9 cellular contexts compared by ENCODE assay signal in genomic region chr5:77843570-77844407, GRCh38.
DNase-seq lines count a peak whose midpoint lies in the region; ATAC-seq and TF ChIP-seq lines count a peak whose summit lies in the region.
"Had no signal": no experiment of that assay in that cellular context is flagged by ENCODE, and none has a peak within 500 bp of the region (broad histone marks: within the 10 kb centered on the region; RNA-seq: fewer than 3 reads in every experiment).

No MANE protein-coding gene starts in this region.

- H3K4me1 Mint-ChIP-seq in chondrocyte (ENCODE audit: low read depth): peaks cover 4% of the 10 kb centered on the region
- peaks cover 7 to 13% of the 10 kb centered on the region in 2 donors for H3K4me1 Mint-ChIP-seq in stimulated activated naive B cell treated with anti-CD40 and anti-IgM and Interleukin-4, amounts not matched to agents 10 μg/mL and 1 μg/mL and 100 μg/mL, for 72 hours

- no peak overlapping the region for H3K27ac Mint-ChIP-seq in chondrocyte (ENCODE audit: unreplicated experiment)
- H3K27ac Mint-ChIP-seq in stimulated activated naive B cell treated with anti-CD40 and anti-IgM and Interleukin-4, amounts not matched to agents 10 μg/mL and 1 μg/mL and 100 μg/mL, for 72 hours: peak overlapping the region; percentile 21

- TF ChIP-seq POLR2A in GM18505 (IDR thresholded peaks at IDR 0.05; ENCODE audit: borderline replicate concordance, extremely low read depth, insufficient read depth, insufficient read length): no peak

- H3K36me3 Mint-ChIP-seq in chondrocyte (ENCODE audit: low read depth): no peaks in the 10 kb centered on the region
- H3K36me3 Mint-ChIP-seq in stimulated activated naive B cell treated with anti-CD40 and anti-IgM and Interleukin-4, amounts not matched to agents 10 μg/mL and 1 μg/mL and 100 μg/mL, for 72 hours: no peaks in the 10 kb centered on the region

- TF ChIP-seq CTCF in chondrocyte (IDR thresholded peaks at IDR 0.05) (no peak), omental fat pad (IDR thresholded peaks at IDR 0.05) (no peak)

- peak overlapping the region; percentile 60 for H3K4me3 Mint-ChIP-seq in chondrocyte (ENCODE audit: unreplicated experiment)
- H3K4me3 Mint-ChIP-seq in stimulated activated naive B cell treated with anti-CD40 and anti-IgM and Interleukin-4, amounts not matched to agents 10 μg/mL and 1 μg/mL and 100 μg/mL, for 72 hours: peak overlapping the region; percentile 78 to 84

- peak; percentile 53 for DNase-seq in HuH-7.5 (ENCODE audit: low spot score)
- no peak for DNase-seq in chondrocyte (ENCODE audit: low spot score)
- no peak for DNase-seq in left lobe of liver (ENCODE audit: low spot score)
- DNase-seq in stimulated activated naive B cell treated with anti-CD40 and anti-IgM and Interleukin-4, amounts not matched to agents 10 μg/mL and 1 μg/mL and 100 μg/mL, for 72 hours: no peak
- no peak for DNase-seq in omental fat pad (ENCODE audit: low spot score)
- DNase-seq: NCI-H1105 had no signal

- H3K9me3 Mint-ChIP-seq in chondrocyte (ENCODE audit: low read depth): no peaks in the 10 kb centered on the region
- H3K9me3 Mint-ChIP-seq in stimulated activated naive B cell treated with anti-CD40 and anti-IgM and Interleukin-4, amounts not matched to agents 10 μg/mL and 1 μg/mL and 100 μg/mL, for 72 hours: no peaks in the 10 kb centered on the region

- H3K27me3 Mint-ChIP-seq in chondrocyte (ENCODE audit: low read depth): peaks cover 7% of the 10 kb centered on the region
- peaks cover 33 to 54% of the 10 kb centered on the region in 2 donors for H3K27me3 Mint-ChIP-seq in stimulated activated naive B cell treated with anti-CD40 and anti-IgM and Interleukin-4, amounts not matched to agents 10 μg/mL and 1 μg/mL and 100 μg/mL, for 72 hours

- peak; percentile 49 for ATAC-seq in left lobe of liver
- ATAC-seq in stimulated activated naive B cell treated with anti-CD40 and anti-IgM and Interleukin-4, amounts not matched to agents 10 μg/mL and 1 μg/mL and 100 μg/mL, for 72 hours (replicated peaks): no peak
- no peak for ATAC-seq in omental fat pad (ENCODE audit: low FRiP score)
- no peak for ATAC-seq in GM18505 (IDR thresholded peaks at IDR 0.05; ENCODE audit: unreplicated experiment)
- no peak for ATAC-seq in GM19467 (IDR thresholded peaks at IDR 0.05; ENCODE audit: unreplicated experiment)
- no peak for ATAC-seq in GM21723 (IDR thresholded peaks at IDR 0.05; ENCODE audit: unreplicated experiment)
